8 cellular contexts compared by ENCODE assay signal in the genomic region with DNA sequence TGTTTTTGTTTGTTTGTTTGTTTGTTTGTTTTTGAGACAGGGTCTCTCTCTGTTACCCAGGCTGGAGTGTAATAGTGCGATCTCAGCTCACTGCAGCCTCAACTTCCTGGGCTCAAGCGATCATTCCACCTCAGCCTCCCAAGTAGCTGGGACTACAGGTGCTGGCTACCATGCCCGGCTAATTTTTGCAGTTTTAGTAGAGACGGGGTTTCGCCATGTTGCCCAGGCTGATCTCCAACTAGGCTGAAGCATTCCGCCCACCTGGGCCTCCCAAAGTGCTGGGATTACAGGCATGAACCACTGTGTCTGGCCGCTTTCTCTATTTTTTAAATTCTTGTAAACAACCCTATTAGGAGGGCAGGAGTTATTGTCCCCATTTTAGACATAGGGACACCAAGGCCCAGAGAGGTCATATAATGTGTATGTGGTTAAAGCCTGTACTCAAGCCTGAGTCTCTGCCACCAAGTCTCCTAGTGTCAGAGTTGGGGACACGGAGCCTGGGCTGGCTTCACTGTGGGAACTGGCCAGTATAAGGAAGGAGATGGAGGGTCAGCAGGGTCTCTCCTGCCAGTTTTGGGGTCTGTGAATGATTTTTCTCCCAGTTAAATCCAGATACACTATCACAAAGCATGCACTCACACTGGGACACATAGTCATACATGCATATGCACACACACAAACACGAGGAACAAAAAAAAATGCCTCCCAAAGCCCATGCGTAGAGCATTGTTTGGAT. TPM values are rescaled to one million over a fixed set of nuclear protein-coding genes. Genes with fewer than 3 reads are reported as not detected.
DNase-seq lines count a peak whose midpoint lies in the region; ATAC-seq and TF ChIP-seq lines count a peak whose summit lies in the region.

No MANE protein-coding gene starts in this region.

- H3K4me1 ChIP-seq in heart right ventricle, result peaks cover 0 to 42% (median 23%) of the 10 kb centered on the region in 9 donors
- H3K4me1 ChIP-seq in upper lobe of left lung, result peaks cover 11 to 38% (median 21%) of the 10 kb centered on the region in 4 donors
- H3K4me1 ChIP-seq in mucosa of descending colon (ENCODE audit: low read depth), result peaks cover 29% of the 10 kb centered on the region

- no peaks in the 10 kb centered on the region for H3K27me3 ChIP-seq in heart right ventricle
- H3K27me3 ChIP-seq in upper lobe of left lung, result no peaks in the 10 kb centered on the region

- no peaks in the 10 kb centered on the region for H3K9me3 Mint-ChIP-seq in activated T-helper 2 cell treated with anti-CD3 and anti-CD28 coated beads, Interferon-gamma antibody, Interleukin-2, Interleukin-4, amounts not matched to agents 10 μg/mL and 5 μg/mL and 100 μg/mL, durations not matched to agents 14 hours and 24 hours and 36 hours
- H3K9me3 Mint-ChIP-seq in memory B cell, result no peaks in the 10 kb centered on the region

- H3K27ac ChIP-seq in heart right ventricle (peak overlapping the region in 2 of 10 donors; percentile 67 to 90), upper lobe of left lung (peak overlapping the region in 3 of 4 donors; percentile 10 to 94 (median 53))

- peak overlapping the region in 8 of 10 donors; percentile 70 to 96 (median 92) for H3K4me3 ChIP-seq in heart right ventricle
- peak overlapping the region in 3 of 4 donors; percentile 67 to 95 (median 92) for H3K4me3 ChIP-seq in upper lobe of left lung
- H3K4me3 ChIP-seq in mucosa of descending colon, result no peak overlapping the region

- TF ChIP-seq CTCF in heart right ventricle (IDR thresholded peaks at IDR 0.05) (no peak), upper lobe of left lung (IDR thresholded peaks at IDR 0.05) (no peak), mucosa of descending colon (IDR thresholded peaks at IDR 0.05) (no peak)

- H3K9me3 ChIP-seq in heart right ventricle, result no peaks in the 10 kb centered on the region
- H3K9me3 ChIP-seq in upper lobe of left lung, result no peaks in the 10 kb centered on the region
- H3K9me3 ChIP-seq in mucosa of descending colon, result no peaks in the 10 kb centered on the region

- DNase-seq in heart right ventricle, result no peak
- DNase-seq in left cardiac atrium, result no peak
- DNase-seq in activated T-helper 2 cell treated with anti-CD3 and anti-CD28 coated beads, Interferon-gamma antibody, Interleukin-2, Interleukin-4, amounts not matched to agents 10 μg/mL and 5 μg/mL and 100 μg/mL, durations not matched to agents 14 hours and 24 hours and 36 hours (ENCODE audit: low spot score), result no peak
- no peak for DNase-seq in memory B cell (ENCODE audit: low spot score in 2 of 2)
- DNase-seq in upper lobe of left lung, result no peak
- DNase-seq in mucosa of descending colon, result no peak
- DNase-seq in kidney glomerular epithelial cell (lab: John Stamatoyannopoulos, UW), result no peak

- intact Hi-C loops in heart right ventricle (cut with DNase I), result no loop called here
- intact Hi-C loops in left cardiac atrium (cut with DNase I), result no loop called here
- intact Hi-C loops in activated T-helper 2 cell treated with anti-CD3 and anti-CD28 coated beads, Interferon-gamma antibody, Interleukin-2, Interleukin-4, amounts not matched to agents 10 μg/mL and 5 μg/mL and 100 μg/mL, durations not matched to agents 14 hours and 24 hours and 36 hours (cut with micrococcal nuclease), result loop anchor here (1.0 kb wide), 1 partner anchor 42 kb away; no protein-coding TSS in a partner anchor
- intact Hi-C loops in mucosa of descending colon (cut with DNase I, micrococcal nuclease), result no loop called here

- ATAC-seq in heart right ventricle (no peak), left cardiac atrium (no peak), memory B cell (ENCODE audit: low read depth) (no peak), upper lobe of left lung (ENCODE audit: low FRiP score in 2 of 2) (no peak), HG02678 (IDR thresholded peaks at IDR 0.05; ENCODE audit: unreplicated experiment) (no peak), mucosa of descending colon (no peak)

- peaks cover 45% of the 10 kb centered on the region for H3K4me1 Mint-ChIP-seq in activated T-helper 2 cell treated with anti-CD3 and anti-CD28 coated beads, Interferon-gamma antibody, Interleukin-2, Interleukin-4, amounts not matched to agents 10 μg/mL and 5 μg/mL and 100 μg/mL, durations not matched to agents 14 hours and 24 hours and 36 hours (ENCODE audit: low read depth)
- peaks cover 41% of the 10 kb centered on the region for H3K4me1 Mint-ChIP-seq in memory B cell

- peak overlapping the region; percentile 99 for H3K4me3 Mint-ChIP-seq in activated T-helper 2 cell treated with anti-CD3 and anti-CD28 coated beads, Interferon-gamma antibody, Interleukin-2, Interleukin-4, amounts not matched to agents 10 μg/mL and 5 μg/mL and 100 μg/mL, durations not matched to agents 14 hours and 24 hours and 36 hours (ENCODE audit: low read depth)
- H3K4me3 Mint-ChIP-seq in memory B cell, result peak overlapping the region; percentile 100

- no peak for TF ChIP-seq EP300 in upper lobe of left lung (IDR thresholded peaks at IDR 0.05)

- H3K36me3 Mint-ChIP-seq in activated T-helper 2 cell treated with anti-CD3 and anti-CD28 coated beads, Interferon-gamma antibody, Interleukin-2, Interleukin-4, amounts not matched to agents 10 μg/mL and 5 μg/mL and 100 μg/mL, durations not matched to agents 14 hours and 24 hours and 36 hours (ENCODE audit: low read depth), result peaks cover 41% of the 10 kb centered on the region
- H3K36me3 Mint-ChIP-seq in memory B cell, result peaks cover 7% of the 10 kb centered on the region

- peak overlapping the region; percentile 99 for H3K27ac Mint-ChIP-seq in activated T-helper 2 cell treated with anti-CD3 and anti-CD28 coated beads, Interferon-gamma antibody, Interleukin-2, Interleukin-4, amounts not matched to agents 10 μg/mL and 5 μg/mL and 100 μg/mL, durations not matched to agents 14 hours and 24 hours and 36 hours
- peak overlapping the region; percentile 99 for H3K27ac Mint-ChIP-seq in memory B cell

- no peak for TF ChIP-seq POLR2A in upper lobe of left lung (IDR thresholded peaks at IDR 0.05)

- H3K36me3 ChIP-seq in heart right ventricle (peaks cover 0 to 17% (median 0%) of the 10 kb centered on the region in 9 donors), upper lobe of left lung (peaks cover 0 to 4% (median 1%) of the 10 kb centered on the region in 4 donors), mucosa of descending colon (ENCODE audit: low read depth) (no peaks in the 10 kb centered on the region)

- no peaks in the 10 kb centered on the region for H3K27me3 Mint-ChIP-seq in activated T-helper 2 cell treated with anti-CD3 and anti-CD28 coated beads, Interferon-gamma antibody, Interleukin-2, Interleukin-4, amounts not matched to agents 10 μg/mL and 5 μg/mL and 100 μg/mL, durations not matched to agents 14 hours and 24 hours and 36 hours (ENCODE audit: low read depth)
- H3K27me3 Mint-ChIP-seq in memory B cell, result no peaks in the 10 kb centered on the region

- WGBS in heart right ventricle, 2 donors, result 90 to 93% methylated on average over 10 of the region's 10 CpGs
- 78 to 80% methylated on average over 10 of the region's 10 CpGs for WGBS in upper lobe of left lung, 2 donors

RNA-seq across cellular contexts. Expression of a gene that starts 2.0 kb away (rescaled TPM):
- total RNA-seq in heart right ventricle (10 to 100 TPM in 2 of 10 donors, 1 to 10 TPM in 8; 4.8 to 11.4 (median 6.7) TPM), left cardiac atrium (10 to 100 TPM; 10.9 to 13.3 TPM), upper lobe of left lung (100 to 1,000 TPM in 2 of 6 donors, 10 to 100 TPM in 4; 64.0 to 119 (median 80.0) TPM), mucosa of descending colon (10 to 100 TPM; 26.4 to 36.3 (median 34.5) TPM)
- polyA plus RNA-seq in heart right ventricle, result 10 to 100 TPM in 1 of 2 donors, 1 to 10 TPM in 1; 6.0 to 11.0 TPM
- 75.2 and 75.5 TPM in 2 replicates for total RNA-seq in activated T-helper 2 cell treated with anti-CD3 and anti-CD28 coated beads, Interferon-gamma antibody, Interleukin-2, Interleukin-4, amounts not matched to agents 10 μg/mL and 5 μg/mL and 100 μg/mL, durations not matched to agents 14 hours and 24 hours and 36 hours

RNA-seq across cellular contexts. Expression of a gene that starts 27.5 kb away (rescaled TPM):
- 10 to 100 TPM; 47.8 to 88.4 (median 54.0) TPM for total RNA-seq in heart right ventricle
- 10 to 100 TPM; 13.2 to 53.4 TPM for polyA plus RNA-seq in heart right ventricle
- 10 to 100 TPM; 65.4 to 88.7 TPM for total RNA-seq in left cardiac atrium
- total RNA-seq in activated T-helper 2 cell treated with anti-CD3 and anti-CD28 coated beads, Interferon-gamma antibody, Interleukin-2, Interleukin-4, amounts not matched to agents 10 μg/mL and 5 μg/mL and 100 μg/mL, durations not matched to agents 14 hours and 24 hours and 36 hours, result 45.2 and 46.0 TPM in 2 replicates
- total RNA-seq in upper lobe of left lung, result 100 to 1,000 TPM in 1 of 6 donors, 10 to 100 TPM in 5; 16.8 to 102 (median 77.5) TPM
- 10 to 100 TPM; 34.7 to 77.3 (median 49.5) TPM for total RNA-seq in mucosa of descending colon
